Comparison of ENCODE assay signal across 19 cellular contexts in genomic region chr16:67082891-67083290, GRCh38. TPM values are rescaled to one million over a fixed set of nuclear protein-coding genes. Genes with fewer than 3 reads are reported as not detected.
DNase-seq lines count a peak whose midpoint lies in the region; ATAC-seq and TF ChIP-seq lines count a peak whose summit lies in the region.
"Had no signal": no experiment of that assay in that cellular context is flagged by ENCODE, and none has a peak within 500 bp of the region (broad histone marks: within the 10 kb centered on the region; RNA-seq: fewer than 3 reads in every experiment).

No MANE protein-coding gene starts in this region.

- no peak overlapping the region for H3K9ac ChIP-seq in smooth muscle cell (ENCODE audit: low read depth)

- no peak overlapping the region for H3K27ac Mint-ChIP-seq in activated T-helper 17 cell treated with anti-CD3 and anti-CD28 coated beads, Interleukin-2, amount 50 U/mL, for 72 hours
- H3K27ac Mint-ChIP-seq: GM23338 had no signal

- WGBS in smooth muscle cell (ENCODE audit: low lambda C conversion rate): 82% methylated on average over 1 of the region's 1 CpG
- 89 to 95% (median 91%) methylated on average over 1 of the region's 1 CpG for WGBS in adrenal gland, 4 donors

- H3K79me2 ChIP-seq in smooth muscle cell (ENCODE audit: low read depth): peaks cover 18% of the 10 kb centered on the region

- H3K27me3 ChIP-seq in smooth muscle cell (ENCODE audit: low read depth): no peaks in the 10 kb centered on the region
- H3K27me3 ChIP-seq in adrenal gland: no peaks in the 10 kb centered on the region
- H3K27me3 ChIP-seq: SJCRH30 had no signal

- H3K9me3 ChIP-seq in smooth muscle cell (replicated peaks; ENCODE audit: low read depth) (no peaks in the 10 kb centered on the region), adrenal gland (replicated peaks in 1 of 3) (no peaks in the 10 kb centered on the region)
- H3K9me3 ChIP-seq: SJCRH30 had no signal

- H2AFZ ChIP-seq in smooth muscle cell (ENCODE audit: low read depth): no peak overlapping the region
- H2AFZ ChIP-seq: GM23338, PC-9 had no signal

- no peaks in the 10 kb centered on the region for H3K27me3 Mint-ChIP-seq in activated T-helper 17 cell treated with anti-CD3 and anti-CD28 coated beads, Interleukin-2, amount 50 U/mL, for 72 hours

- H4K20me1 ChIP-seq in smooth muscle cell (ENCODE audit: low read depth): peaks cover 24% of the 10 kb centered on the region

- DNase-seq in EL (peak; percentile 31), M059J (ENCODE audit: low read depth) (peak; percentile 63), glomerular visceral epithelial cell (ENCODE audit: extremely low spot score) (peak; percentile 33), smooth muscle cell (lab: John Stamatoyannopoulos, UW; ENCODE audit: unreplicated experiment) (no peak), posterior vena cava (ENCODE audit: low spot score) (no peak), adrenal gland (no peak)
- DNase-seq: DMS79, HCEC 1CT, MV-4-11, NCI-H1436, NCI-H1930, NCI-H226, NCI-H524 treated with DMSO at 0.1 percent for 48 hours, PC-9, SJCRH30 had no signal

- peaks cover 72% of the 10 kb centered on the region for H3K36me3 Mint-ChIP-seq in activated T-helper 17 cell treated with anti-CD3 and anti-CD28 coated beads, Interleukin-2, amount 50 U/mL, for 72 hours (ENCODE audit: low read depth)

- TF ChIP-seq CTCF in smooth muscle cell (IDR thresholded peaks at IDR 0.05; ENCODE audit: borderline replicate concordance, insufficient read depth, poor library complexity, severe bottlenecking) (no peak), adrenal gland (IDR thresholded peaks at IDR 0.05) (no peak)

- no peak overlapping the region for H3K4me2 ChIP-seq in smooth muscle cell
- H3K4me2 ChIP-seq: GM23338, PC-9 had no signal

- peaks cover 14% of the 10 kb centered on the region for H3K4me1 Mint-ChIP-seq in activated T-helper 17 cell treated with anti-CD3 and anti-CD28 coated beads, Interleukin-2, amount 50 U/mL, for 72 hours
- H3K4me1 Mint-ChIP-seq: GM23338 had no signal

- no peak overlapping the region for H3K4me3 Mint-ChIP-seq in activated T-helper 17 cell treated with anti-CD3 and anti-CD28 coated beads, Interleukin-2, amount 50 U/mL, for 72 hours
- H3K4me3 Mint-ChIP-seq: CD14-positive monocyte, GM23338 had no signal

- H3K27ac ChIP-seq in smooth muscle cell (ENCODE audit: low read depth) (peak overlapping the region; percentile 29), adrenal gland (no peak overlapping the region)
- H3K27ac ChIP-seq: PC-9, SJCRH30 had no signal

- no peak for ATAC-seq in activated T-helper 17 cell treated with anti-CD3 and anti-CD28 coated beads, Interleukin-2, amount 50 U/mL, for 72 hours (replicated peaks)
- ATAC-seq: GM23338, K562 had no signal

- no peak for TF ChIP-seq POLR2A in adrenal gland (IDR thresholded peaks at IDR 0.05)

- no peaks in the 10 kb centered on the region for H3K9me3 Mint-ChIP-seq in activated T-helper 17 cell treated with anti-CD3 and anti-CD28 coated beads, Interleukin-2, amount 50 U/mL, for 72 hours
- H3K9me3 Mint-ChIP-seq: CD14-positive monocyte, GM23338 had no signal

- H3K4me3 ChIP-seq in smooth muscle cell (no peak overlapping the region), adrenal gland (no peak overlapping the region)
- H3K4me3 ChIP-seq: GM23338, K562, PC-9, SJCRH30 had no signal

- H3K4me1 ChIP-seq in smooth muscle cell (ENCODE audit: low read depth): no peaks in the 10 kb centered on the region
- no peaks in the 10 kb centered on the region for H3K4me1 ChIP-seq in adrenal gland (replicated peaks in 1 of 2)

- no peaks in the 10 kb centered on the region for H3K36me3 ChIP-seq in smooth muscle cell (ENCODE audit: low read depth)
- H3K36me3 ChIP-seq in adrenal gland (replicated peaks in 1 of 2): peaks cover 0 to 14% of the 10 kb centered on the region in 2 donors

- H3F3A ChIP-seq in smooth muscle cell (ENCODE audit: low read depth): no peaks in the 10 kb centered on the region

- intact Hi-C loops in posterior vena cava (cut with DNase I): no loop called here
- intact Hi-C loops in adrenal gland (cut with DNase I): no loop called here

RNA-seq across cellular contexts. Expression of gene PHAF1, which starts 26.9 kb away (rescaled TPM):
- 16.0 and 18.7 TPM in 2 replicates for total RNA-seq in M059J (2014; rRNA removed; shearing (Covaris generic))
- total RNA-seq in smooth muscle cell (15.5 and 30.2 TPM in 2 replicates), posterior vena cava (10 to 100 TPM; 10.4 to 12.0 TPM), adrenal gland (10 to 100 TPM; 12.6 to 27.4 (median 14.5) TPM)
- polyA plus RNA-seq in smooth muscle cell (15.5 and 24.5 TPM in 2 replicates), adrenal gland (10 to 100 TPM in 2 of 3 donors, 1 to 10 TPM in 1; 9.0 to 13.7 (median 10.4) TPM)
- 10 to 100 TPM; 14.8 to 18.0 TPM for total RNA-seq in activated T-helper 17 cell treated with anti-CD3 and anti-CD28 coated beads, Interleukin-2, amount 50 U/mL, for 72 hours

RNA-seq across cellular contexts. Expression of gene CBFB, which starts 53.9 kb away (rescaled TPM):
- 86.5 and 111 TPM in 2 replicates for total RNA-seq in M059J (2014; rRNA removed; shearing (Covaris generic))
- 41.1 and 53.9 TPM in 2 replicates for total RNA-seq in smooth muscle cell
- 40.2 and 50.9 TPM in 2 replicates for polyA plus RNA-seq in smooth muscle cell
- total RNA-seq in activated T-helper 17 cell treated with anti-CD3 and anti-CD28 coated beads, Interleukin-2, amount 50 U/mL, for 72 hours: 100 to 1,000 TPM; 115 to 214 TPM
- 10 to 100 TPM; 39.7 to 42.0 TPM for total RNA-seq in posterior vena cava
- 10 to 100 TPM; 19.3 to 41.2 (median 30.3) TPM for total RNA-seq in adrenal gland
- 10 to 100 TPM; 13.0 to 20.9 (median 13.5) TPM for polyA plus RNA-seq in adrenal gland

Comparison
In these comparisons a context has a peak if more than half of its experiments do, and no peak if none do; other contexts are left out.
1. DNase-seq: peak in EL (single experiment), M059J (single experiment) and glomerular visceral epithelial cell (single experiment); none in smooth muscle cell (single experiment), posterior vena cava (single experiment) and adrenal gland (0 of 7).